8 cellular contexts compared by ENCODE assay signal in genomic region chr1:89762431-89762800, GRCh38. TPM values are rescaled to one million over a fixed set of nuclear protein-coding genes. Genes with fewer than 3 reads are reported as not detected.
A peak's percentile ranks its signal among the peaks of the same experiment; 100 is the strongest.
DNase-seq lines count a peak whose midpoint lies in the region; ATAC-seq and TF ChIP-seq lines count a peak whose summit lies in the region.

No MANE protein-coding gene starts in this region.

- peak; percentile 83 for DNase-seq in DMS53 (lab: John Stamatoyannopoulos, UW)
- no peak for DNase-seq in DMS53 treated with DMSO at 0.1 percent for 48 hours (lab: John Stamatoyannopoulos, UW; ENCODE audit: unreplicated experiment)
- peak; percentile 88 for DNase-seq in NCI-H1105 treated with DMSO at 0.1 percent for 48 hours (lab: John Stamatoyannopoulos, UW)
- DNase-seq in naive B cell, result no peak
- no peak for DNase-seq in central memory CD4-positive, alpha-beta T cell

- H3K27me3 Mint-ChIP-seq in brain (peaks cover 20% of the 10 kb centered on the region), naive B cell (peaks cover 3 to 12% (median 6%) of the 10 kb centered on the region in 3 donors)

- peak overlapping the region; percentile 84 to 92 (median 87) for H3K4me3 Mint-ChIP-seq in brain
- H3K4me3 Mint-ChIP-seq in naive B cell, result peak overlapping the region; percentile 78 to 96 (median 92)

- H3K4me1 Mint-ChIP-seq in brain, result peaks cover 37% of the 10 kb centered on the region
- H3K4me1 Mint-ChIP-seq in naive B cell, result peaks cover 25 to 32% (median 31%) of the 10 kb centered on the region in 3 donors

- ATAC-seq in naive B cell (ENCODE audit: low read depth in 2 of 2), result peak; percentile 4 to 7
- ATAC-seq in HG03108 (IDR thresholded peaks at IDR 0.05; ENCODE audit: unreplicated experiment), result no peak
- ATAC-seq in HG03045 (IDR thresholded peaks at IDR 0.05; ENCODE audit: unreplicated experiment), result no peak

- H3K9me3 Mint-ChIP-seq in brain (no peaks in the 10 kb centered on the region), naive B cell (no peaks in the 10 kb centered on the region)

- TF ChIP-seq CTCF in brain (conservative IDR thresholded peaks at IDR 0.05), result no peak

- peak overlapping the region; percentile 1 to 93 (median 54) for H3K27ac Mint-ChIP-seq in brain
- H3K27ac Mint-ChIP-seq in naive B cell, result peak overlapping the region in 3 of 6 donors; percentile 70 to 91 (median 85)

- H3K36me3 Mint-ChIP-seq in brain (no peaks in the 10 kb centered on the region), naive B cell (no peaks in the 10 kb centered on the region)

RNA-seq across cellular contexts. Expression of gene LRRC8D, which starts 58.4 kb away (rescaled TPM):
- 41.7 TPM for polyA plus RNA-seq in brain (ENCODE audit: insufficient read depth, low read depth, low replicate concordance)
- polyA plus RNA-seq in naive B cell (ENCODE audit: low read depth in 6 of 6), result 10 to 100 TPM; 27.1 to 51.3 (median 39.0) TPM

Comparison
In these comparisons a context has a peak if more than half of its experiments do, and no peak if none do; other contexts are left out.
1. DNase-seq: peak in DMS53 (single experiment) and NCI-H1105 treated with DMSO at 0.1 percent for 48 hours (single experiment); none in DMS53 treated with DMSO at 0.1 percent for 48 hours (single experiment), naive B cell (single experiment) and central memory CD4-positive, alpha-beta T cell (single experiment).
2. ATAC-seq: peak in naive B cell (2 of 2); none in HG03108 (single experiment) and HG03045 (single experiment).